Comparison of ENCODE assay signal across 8 cellular contexts in the genomic region with DNA sequence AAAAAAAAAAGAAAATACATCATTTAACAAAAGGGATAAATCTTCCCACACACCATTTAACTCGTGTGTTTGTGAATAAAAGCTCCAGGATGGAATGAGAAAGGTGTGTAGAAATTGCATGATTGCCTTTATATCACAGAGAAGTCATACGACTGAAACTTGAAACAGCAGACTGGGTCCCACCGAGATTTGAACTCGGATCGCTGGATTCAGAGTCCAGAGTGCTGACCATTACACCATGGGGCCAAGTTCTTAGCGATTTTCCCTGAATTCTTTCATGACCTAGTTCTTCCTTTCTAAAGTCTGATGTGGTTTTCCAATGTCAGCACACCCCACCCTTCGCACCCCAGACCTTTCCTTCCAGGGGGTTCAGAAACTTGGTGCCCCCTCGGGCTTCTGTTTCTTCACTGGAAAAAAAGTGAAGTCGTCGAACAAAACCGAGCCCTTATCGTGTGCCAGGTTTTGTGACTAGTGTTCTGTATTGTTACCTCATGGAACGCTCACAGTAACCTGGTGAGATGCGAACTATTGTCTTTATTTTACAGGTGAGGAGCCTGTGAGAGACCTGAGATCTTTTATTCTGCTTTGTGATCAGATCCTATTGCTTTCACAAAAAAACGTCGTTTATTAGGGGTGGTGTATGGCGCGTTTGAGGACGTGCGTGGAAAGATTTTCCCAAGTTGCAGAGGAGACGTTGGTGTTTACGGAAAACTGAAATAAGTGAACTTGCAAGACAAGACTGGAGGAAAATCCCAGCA.
DNase-seq lines count a peak whose midpoint lies in the region; ATAC-seq and TF ChIP-seq lines count a peak whose summit lies in the region.

No MANE protein-coding gene starts in this region.

- peaks cover 7 to 24% (median 20%) of the 10 kb centered on the region in 5 donors for H3K4me1 ChIP-seq in subcutaneous abdominal adipose tissue (ENCODE audit: control insufficient read depth in 5 of 5, insufficient read depth in 5 of 5, low read length in 5 of 5)

- H3K27ac ChIP-seq in subcutaneous abdominal adipose tissue (ENCODE audit: low read depth, low read length), result peak overlapping the region; percentile 39

- intact Hi-C loops in lower leg skin (cut with DNase I; ENCODE audit: low total_unique reads), result no loop called here

- peak overlapping the region; percentile 88 for H3K4me3 Mint-ChIP-seq in T-helper 2 cell treated with Interferon-gamma antibody and Interleukin-4, amounts not matched to agents 5 μg/mL and 100 μg/mL, for 36 hours

- H3K9me3 Mint-ChIP-seq in T-helper 2 cell treated with Interferon-gamma antibody and Interleukin-4, amounts not matched to agents 5 μg/mL and 100 μg/mL, for 36 hours, result no peaks in the 10 kb centered on the region

- H3K27me3 Mint-ChIP-seq in T-helper 2 cell treated with Interferon-gamma antibody and Interleukin-4, amounts not matched to agents 5 μg/mL and 100 μg/mL, for 36 hours (ENCODE audit: low read depth), result peaks cover 23% of the 10 kb centered on the region

- H3K9ac ChIP-seq in subcutaneous abdominal adipose tissue (ENCODE audit: low read length in 5 of 5), result peak overlapping the region in 2 of 5 donors; percentile 14 to 39

- no peak for TF ChIP-seq POLR2A in lower leg skin (IDR thresholded peaks at IDR 0.05)

- 3% methylated on average over 22 of the region's 22 CpGs for WGBS in lower leg skin, 2 donors

- peak; percentile 21 to 33 for ATAC-seq in activated CD4-positive, CD25-positive, alpha-beta regulatory T cell treated with anti-CD3 and anti-CD28 coated beads, Interleukin-2, amount 50 U/mL, for 24 hours

- no peaks in the 10 kb centered on the region for H3K36me3 ChIP-seq in subcutaneous abdominal adipose tissue (ENCODE audit: control insufficient read depth in 5 of 5, insufficient read depth in 5 of 5, low read length in 5 of 5)

- DNase-seq in activated CD4-positive, CD25-positive, alpha-beta regulatory T cell (lab: John Stamatoyannopoulos, UW), result no peak
- DNase-seq in NCI-H1105 treated with DMSO at 0.1 percent for 48 hours (lab: John Stamatoyannopoulos, UW) (peak; percentile 82), dermis microvascular lymphatic vessel endothelial cell (ENCODE audit: low read depth in 2 of 2) (peak; percentile 59 to 80), lower leg skin (ENCODE audit: low spot score in 2 of 2) (peak in 1 of 2 donors; percentile 49), GF-D8 (lab: John Stamatoyannopoulos, UW) (no peak)
- DNase-seq in T-helper 2 cell treated with Interferon-gamma antibody and Interleukin-4, amounts not matched to agents 5 μg/mL and 100 μg/mL, for 36 hours (ENCODE audit: low spot score), result peak; percentile 29

- no peaks in the 10 kb centered on the region for H3K27me3 ChIP-seq in subcutaneous abdominal adipose tissue (ENCODE audit: control insufficient read depth in 5 of 5, insufficient read depth in 4 of 5, low read length in 5 of 5)

- no peak for TF ChIP-seq CTCF in lower leg skin (IDR thresholded peaks at IDR 0.05)

- H3K4me3 ChIP-seq in lower leg skin (ENCODE audit: low read depth, poor library complexity, severe bottlenecking) (peak overlapping the region; percentile 28), subcutaneous abdominal adipose tissue (ENCODE audit: low read depth in 1 of 5, low read length in 5 of 5) (peak overlapping the region; percentile 71 to 89 (median 74))

- H3K9me3 ChIP-seq in subcutaneous abdominal adipose tissue (ENCODE audit: control insufficient read depth in 5 of 5, low read length in 5 of 5), result no peaks in the 10 kb centered on the region

- H3K27ac Mint-ChIP-seq in T-helper 2 cell treated with Interferon-gamma antibody and Interleukin-4, amounts not matched to agents 5 μg/mL and 100 μg/mL, for 36 hours, result peak overlapping the region; percentile 49

- peaks cover 42% of the 10 kb centered on the region for H3K4me1 Mint-ChIP-seq in T-helper 2 cell treated with Interferon-gamma antibody and Interleukin-4, amounts not matched to agents 5 μg/mL and 100 μg/mL, for 36 hours (ENCODE audit: low read depth)

- no peaks in the 10 kb centered on the region for H3K36me3 Mint-ChIP-seq in T-helper 2 cell treated with Interferon-gamma antibody and Interleukin-4, amounts not matched to agents 5 μg/mL and 100 μg/mL, for 36 hours (ENCODE audit: low read depth)

Comparison
In these comparisons a context has a peak if more than half of its experiments do, and no peak if none do; other contexts are left out.
1. DNase-seq: peak in NCI-H1105 treated with DMSO at 0.1 percent for 48 hours (single experiment), T-helper 2 cell treated with Interferon-gamma antibody and Interleukin-4, amounts not matched to agents 5 μg/mL and 100 μg/mL, for 36 hours (single experiment) and dermis microvascular lymphatic vessel endothelial cell (2 of 2); none in activated CD4-positive, CD25-positive, alpha-beta regulatory T cell (0 of 4) and GF-D8 (single experiment).